8 cellular contexts compared by ENCODE assay signal in genomic region chr14:61101803-61102548, GRCh38.
DNase-seq lines count a peak whose midpoint lies in the region; ATAC-seq and TF ChIP-seq lines count a peak whose summit lies in the region.

No MANE protein-coding gene starts in this region.

- H3K4me3 ChIP-seq in NB4 (ENCODE audit: low read depth, low read length) = no peak overlapping the region
- no peak overlapping the region for H3K4me3 ChIP-seq in naive thymus-derived CD4-positive, alpha-beta T cell (ENCODE audit: low read length)

- peak overlapping the region in 1 of 9 donors; percentile 70 for H3K27ac Mint-ChIP-seq in naive thymus-derived CD4-positive, alpha-beta T cell
- H3K27ac Mint-ChIP-seq in CD4-positive, alpha-beta T cell = no peak overlapping the region

- no peak overlapping the region for H3K27ac ChIP-seq in naive thymus-derived CD4-positive, alpha-beta T cell (ENCODE audit: low read depth, low read length)
- no peak overlapping the region for H3K27ac ChIP-seq in CD4-positive, alpha-beta T cell (ENCODE audit: low read depth, low read length)

- DNase-seq in G401 (ENCODE audit: low spot score) (peak; percentile 27), NB4 (ENCODE audit: low read depth) (peak; percentile 77), cerebellar cortex (ENCODE audit: low spot score) (peak; percentile 20), activated gamma-delta T cell treated with Interleukin-2 at 50 U/mL for 16 hours (no peak), erythroblast (lab: John Stamatoyannopoulos, UW) (no peak)
- DNase-seq in naive thymus-derived CD4-positive, alpha-beta T cell = no peak
- no peak for DNase-seq in CD4-positive, alpha-beta T cell

- H3K36me3 ChIP-seq in naive thymus-derived CD4-positive, alpha-beta T cell (ENCODE audit: control insufficient read depth in 2 of 3, insufficient read depth in 3 of 3, low read length in 3 of 3) = no peaks in the 10 kb centered on the region

- peaks cover 1 to 34% (median 16%) of the 10 kb centered on the region in 5 donors for H3K36me3 Mint-ChIP-seq in naive thymus-derived CD4-positive, alpha-beta T cell
- H3K36me3 Mint-ChIP-seq in CD4-positive, alpha-beta T cell (ENCODE audit: low read depth) = peaks cover 14% of the 10 kb centered on the region

- CTCF ChIA-PET in naive thymus-derived CD4-positive, alpha-beta T cell (lab: Charles Lee) = no interaction called here
- CTCF ChIA-PET in CD4-positive, alpha-beta T cell (lab: Charles Lee) = no interaction called here

- intact Hi-C loops in naive thymus-derived CD4-positive, alpha-beta T cell (cut with micrococcal nuclease) = loop anchor here in 1 of 2 donors (5.0 kb wide), 1 partner anchor 75 kb away; no protein-coding TSS in a partner anchor
- intact Hi-C loops in CD4-positive, alpha-beta T cell (cut with DNase I, micrococcal nuclease) = no loop called here

- no peaks in the 10 kb centered on the region for H3K27me3 Mint-ChIP-seq in naive thymus-derived CD4-positive, alpha-beta T cell
- H3K27me3 Mint-ChIP-seq in CD4-positive, alpha-beta T cell = no peaks in the 10 kb centered on the region

- in situ Hi-C loops in G401 (cut with HindIII; ENCODE audit: low sequenced_read_pairs) = no loop called here

- no peaks in the 10 kb centered on the region for H3K4me1 ChIP-seq in naive thymus-derived CD4-positive, alpha-beta T cell (ENCODE audit: control insufficient read depth in 2 of 2, insufficient read depth in 2 of 2, low read length in 2 of 2)

- no peaks in the 10 kb centered on the region for H3K9me3 ChIP-seq in naive thymus-derived CD4-positive, alpha-beta T cell (ENCODE audit: control insufficient read depth in 2 of 3, low read length in 3 of 3)
- H3K9me3 ChIP-seq in CD4-positive, alpha-beta T cell (ENCODE audit: control insufficient read depth, low read length) = no peaks in the 10 kb centered on the region

- H3K4me1 Mint-ChIP-seq in naive thymus-derived CD4-positive, alpha-beta T cell = peaks cover 0 to 25% (median 0%) of the 10 kb centered on the region in 7 donors
- H3K4me1 Mint-ChIP-seq in CD4-positive, alpha-beta T cell (ENCODE audit: low read depth) = no peaks in the 10 kb centered on the region

- peaks cover 0 to 15% (median 3%) of the 10 kb centered on the region in 11 donors for H3K9me3 Mint-ChIP-seq in naive thymus-derived CD4-positive, alpha-beta T cell
- no peaks in the 10 kb centered on the region for H3K9me3 Mint-ChIP-seq in CD4-positive, alpha-beta T cell

- no peak for TF ChIP-seq CTCF in NB4 (IDR thresholded peaks at IDR 0.05; ENCODE audit: low read depth, low read length)
- TF ChIP-seq CTCF in CD4-positive, alpha-beta T cell (IDR thresholded peaks at IDR 0.05) = no peak

- TF ChIP-seq POLR2A in NB4 (IDR thresholded peaks at IDR 0.05; ENCODE audit: extremely low read depth, insufficient read length) (no peak), erythroblast (IDR thresholded peaks at IDR 0.05; ENCODE audit: low read length) (no peak)

- peak overlapping the region in 1 of 10 donors; percentile 47 for H3K4me3 Mint-ChIP-seq in naive thymus-derived CD4-positive, alpha-beta T cell
- no peak overlapping the region for H3K4me3 Mint-ChIP-seq in CD4-positive, alpha-beta T cell

- ATAC-seq in naive thymus-derived CD4-positive, alpha-beta T cell = peak; percentile 65
- no peak for ATAC-seq in HG03571 (IDR thresholded peaks at IDR 0.05; ENCODE audit: unreplicated experiment)
- no peak for ATAC-seq in CD4-positive, alpha-beta T cell (ENCODE audit: poor library complexity)

- POLR2A ChIA-PET in naive thymus-derived CD4-positive, alpha-beta T cell (lab: Charles Lee) = no interaction called here
- POLR2A ChIA-PET in CD4-positive, alpha-beta T cell (lab: Charles Lee) = no interaction called here

- H3K27me3 ChIP-seq in naive thymus-derived CD4-positive, alpha-beta T cell (ENCODE audit: control insufficient read depth in 2 of 2, insufficient read depth in 2 of 2, low read length in 2 of 2) = no peaks in the 10 kb centered on the region
- H3K27me3 ChIP-seq in CD4-positive, alpha-beta T cell (ENCODE audit: control insufficient read depth, insufficient read depth, low read length) = no peaks in the 10 kb centered on the region

Comparison
In these comparisons a context has a peak if more than half of its experiments do, and no peak if none do; other contexts are left out.
1. DNase-seq: peak in G401 (single experiment), NB4 (single experiment) and cerebellar cortex (single experiment); none in naive thymus-derived CD4-positive, alpha-beta T cell (0 of 9), activated gamma-delta T cell treated with Interleukin-2 at 50 U/mL for 16 hours (single experiment), erythroblast (0 of 2) and CD4-positive, alpha-beta T cell (0 of 10).